9 cellular contexts compared by ENCODE assay signal in genomic region chr3:138479355-138479964, GRCh38. TPM values are rescaled to one million over a fixed set of nuclear protein-coding genes. Genes with fewer than 3 reads are reported as not detected.
DNase-seq lines count a peak whose midpoint lies in the region; ATAC-seq, FAIRE-seq and TF ChIP-seq lines count a peak whose summit lies in the region.
"Had no signal": no experiment of that assay in that cellular context is flagged by ENCODE, and none has a peak within 500 bp of the region (broad histone marks: within the 10 kb centered on the region; RNA-seq: fewer than 3 reads in every experiment).

No MANE protein-coding gene starts in this region.

- ATAC-seq in SK-N-SH treated with all-trans-retinoic acid at 6 μM for 48 hours (peak; percentile 85), HG02763 (IDR thresholded peaks at IDR 0.05; ENCODE audit: unreplicated experiment) (no peak)
- ATAC-seq in activated T-helper 17 cell treated with anti-CD3 and anti-CD28 coated beads, Interleukin-2, amount 50 U/mL, for 72 hours (replicated peaks), result no peak

- no peak overlapping the region for H3K4me3 Mint-ChIP-seq in activated T-helper 17 cell treated with anti-CD3 and anti-CD28 coated beads, Interleukin-2, amount 50 U/mL, for 72 hours

- H3K9me3 Mint-ChIP-seq in activated T-helper 17 cell treated with anti-CD3 and anti-CD28 coated beads, Interleukin-2, amount 50 U/mL, for 72 hours, result no peaks in the 10 kb centered on the region

- no peak overlapping the region for H3K27ac Mint-ChIP-seq in activated T-helper 17 cell treated with anti-CD3 and anti-CD28 coated beads, Interleukin-2, amount 50 U/mL, for 72 hours

- no peak overlapping the region for H3K4me2 ChIP-seq in Loucy (ENCODE audit: low read depth, low read length, poor library complexity, severe bottlenecking)

- H4K20me1 ChIP-seq in Loucy (ENCODE audit: insufficient read depth, low read length, poor library complexity, severe bottlenecking), result no peaks in the 10 kb centered on the region

- H3K27me3 ChIP-seq in Loucy (ENCODE audit: insufficient read depth, low read length, poor library complexity, severe bottlenecking) (no peaks in the 10 kb centered on the region), small intestine (ENCODE audit: control insufficient read depth in 2 of 2, insufficient read depth in 2 of 2, low read length in 2 of 2) (no peaks in the 10 kb centered on the region)

- peak; percentile 93 for TF ChIP-seq CTCF in Loucy (conservative IDR thresholded peaks at IDR 0.05; ENCODE audit: low read length)
- TF ChIP-seq CTCF in fibroblast of the aortic adventitia (IDR thresholded peaks at IDR 0.05; ENCODE audit: insufficient read depth, low read length), result peak; percentile 87

- no peak overlapping the region for H3K9ac ChIP-seq in Loucy (ENCODE audit: low read depth, low read length, poor library complexity, severe bottlenecking)

- H3K36me3 ChIP-seq in Loucy (ENCODE audit: insufficient read depth, low read length), result no peaks in the 10 kb centered on the region
- no peaks in the 10 kb centered on the region for H3K36me3 ChIP-seq in small intestine (ENCODE audit: control insufficient read depth in 2 of 2, insufficient read depth in 2 of 2, low read length in 2 of 2)

- no peaks in the 10 kb centered on the region for H3K4me1 ChIP-seq in Loucy (ENCODE audit: insufficient read depth, low read length, poor library complexity, severe bottlenecking)
- no peaks in the 10 kb centered on the region for H3K4me1 ChIP-seq in small intestine (ENCODE audit: control insufficient read depth in 2 of 2, insufficient read depth in 1 of 2, low read depth in 1 of 2, low read length in 1 of 2)

- no peak overlapping the region for H3K27ac ChIP-seq in small intestine (ENCODE audit: low read depth in 1 of 2, low read length in 1 of 2)

- no peaks in the 10 kb centered on the region for H3K9me2 ChIP-seq in Loucy (replicated peaks; ENCODE audit: low read depth, low read length)

- H3K79me2 ChIP-seq in Loucy (ENCODE audit: insufficient read depth, low read length), result no peaks in the 10 kb centered on the region

- no peak overlapping the region for H3K4me3 ChIP-seq in Loucy (ENCODE audit: low read length, poor library complexity, severe bottlenecking)
- no peak overlapping the region for H3K4me3 ChIP-seq in fibroblast of the aortic adventitia (ENCODE audit: low read depth, low read length)
- H3K4me3 ChIP-seq in small intestine (ENCODE audit: low read depth in 1 of 2, low read length in 2 of 2), result no peak overlapping the region

- peaks cover 7% of the 10 kb centered on the region for H3K27me3 Mint-ChIP-seq in activated T-helper 17 cell treated with anti-CD3 and anti-CD28 coated beads, Interleukin-2, amount 50 U/mL, for 72 hours

- 36 to 52% (median 46%) methylated on average over 5 of the region's 5 CpGs for WGBS in small intestine, 3 donors

- DNase-seq in stimulated activated CD4-positive, alpha-beta T cell treated with anti-CD3 and anti-CD28 coated beads, Interleukin-12 subunit alpha, Interleukin-12 subunit beta, amount 100 ng/mL, for 48 hours (ENCODE audit: low read depth in 2 of 3, low spot score in 1 of 3), result peak; percentile 8 to 18 (median 9)
- DNase-seq in stimulated activated CD4-positive, alpha-beta T cell treated with anti-CD3 and anti-CD28 coated beads, Interleukin-4, amount 100 ng/mL, for 4 hours, result no peak
- DNase-seq in fibroblast of the aortic adventitia (ENCODE audit: low read depth) (peak; percentile 46), small intestine (peak; percentile 25)

- H3K36me3 Mint-ChIP-seq in activated T-helper 17 cell treated with anti-CD3 and anti-CD28 coated beads, Interleukin-2, amount 50 U/mL, for 72 hours (ENCODE audit: low read depth), result no peaks in the 10 kb centered on the region

- H3K9me3 ChIP-seq in Loucy (ENCODE audit: insufficient read depth, low read depth, low read length), result no peaks in the 10 kb centered on the region
- no peaks in the 10 kb centered on the region for H3K9me3 ChIP-seq in small intestine (ENCODE audit: control insufficient read depth, low read depth)

- H3K4me1 Mint-ChIP-seq in activated T-helper 17 cell treated with anti-CD3 and anti-CD28 coated beads, Interleukin-2, amount 50 U/mL, for 72 hours, result no peaks in the 10 kb centered on the region

- no peak overlapping the region for H2AFZ ChIP-seq in Loucy (ENCODE audit: low read length)

- FAIRE-seq in small intestine (lab: Jason Lieb, UNC), result no peak
- FAIRE-seq: endometrium had no signal

- H3F3A ChIP-seq in Loucy (ENCODE audit: low read depth), result no peaks in the 10 kb centered on the region

TF ChIP-seq in SK-N-SH treated with all-trans-retinoic acid at 6 μM for 48 hours, 23 proteins besides CTCF, POLR2A, EP300 and RAD21:
- TF ChIP-seq CSDC2 (CRISPR knock-in tag; IDR thresholded peaks at IDR 0.05), result no peak
- TF ChIP-seq, protein P1, sequence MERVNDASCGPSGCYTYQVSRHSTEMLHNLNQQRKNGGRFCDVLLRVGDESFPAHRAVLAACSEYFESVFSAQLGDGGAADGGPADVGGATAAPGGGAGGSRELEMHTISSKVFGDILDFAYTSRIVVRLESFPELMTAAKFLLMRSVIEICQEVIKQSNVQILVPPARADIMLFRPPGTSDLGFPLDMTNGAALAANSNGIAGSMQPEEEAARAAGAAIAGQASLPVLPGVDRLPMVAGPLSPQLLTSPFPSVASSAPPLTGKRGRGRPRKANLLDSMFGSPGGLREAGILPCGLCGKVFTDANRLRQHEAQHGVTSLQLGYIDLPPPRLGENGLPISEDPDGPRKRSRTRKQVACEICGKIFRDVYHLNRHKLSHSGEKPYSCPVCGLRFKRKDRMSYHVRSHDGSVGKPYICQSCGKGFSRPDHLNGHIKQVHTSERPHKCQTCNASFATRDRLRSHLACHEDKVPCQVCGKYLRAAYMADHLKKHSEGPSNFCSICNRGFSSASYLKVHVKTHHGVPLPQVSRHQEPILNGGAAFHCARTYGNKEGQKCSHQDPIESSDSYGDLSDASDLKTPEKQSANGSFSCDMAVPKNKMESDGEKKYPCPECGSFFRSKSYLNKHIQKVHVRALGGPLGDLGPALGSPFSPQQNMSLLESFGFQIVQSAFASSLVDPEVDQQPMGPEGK (CRISPR knock-in tag; IDR thresholded peaks at IDR 0.05; ENCODE audit: borderline replicate concordance), result no peak

RNA-seq across cellular contexts. Expression of gene ESYT3, which starts 45.0 kb away (rescaled TPM):
- total RNA-seq in fibroblast of the aortic adventitia (ENCODE audit: low replicate concordance), result 0.27 and 0.65 TPM in 2 replicates
- polyA plus RNA-seq in small intestine, result under 1 TPM in 2 of 3 donors, not detected in 1; 0.22 to 0.31 TPM
- total RNA-seq in activated T-helper 17 cell treated with anti-CD3 and anti-CD28 coated beads, Interleukin-2, amount 50 U/mL, for 72 hours, result under 1 TPM; 0.09 to 0.37 TPM

Comparison
In these comparisons a context has a peak if more than half of its experiments do, and no peak if none do; other contexts are left out.
1. DNase-seq: peak in stimulated activated CD4-positive, alpha-beta T cell treated with anti-CD3 and anti-CD28 coated beads, Interleukin-12 subunit alpha, Interleukin-12 subunit beta, amount 100 ng/mL, for 48 hours (3 of 3), fibroblast of the aortic adventitia (single experiment) and small intestine (single experiment); none in stimulated activated CD4-positive, alpha-beta T cell treated with anti-CD3 and anti-CD28 coated beads, Interleukin-4, amount 100 ng/mL, for 4 hours (0 of 2).